In the genomic region with DNA sequence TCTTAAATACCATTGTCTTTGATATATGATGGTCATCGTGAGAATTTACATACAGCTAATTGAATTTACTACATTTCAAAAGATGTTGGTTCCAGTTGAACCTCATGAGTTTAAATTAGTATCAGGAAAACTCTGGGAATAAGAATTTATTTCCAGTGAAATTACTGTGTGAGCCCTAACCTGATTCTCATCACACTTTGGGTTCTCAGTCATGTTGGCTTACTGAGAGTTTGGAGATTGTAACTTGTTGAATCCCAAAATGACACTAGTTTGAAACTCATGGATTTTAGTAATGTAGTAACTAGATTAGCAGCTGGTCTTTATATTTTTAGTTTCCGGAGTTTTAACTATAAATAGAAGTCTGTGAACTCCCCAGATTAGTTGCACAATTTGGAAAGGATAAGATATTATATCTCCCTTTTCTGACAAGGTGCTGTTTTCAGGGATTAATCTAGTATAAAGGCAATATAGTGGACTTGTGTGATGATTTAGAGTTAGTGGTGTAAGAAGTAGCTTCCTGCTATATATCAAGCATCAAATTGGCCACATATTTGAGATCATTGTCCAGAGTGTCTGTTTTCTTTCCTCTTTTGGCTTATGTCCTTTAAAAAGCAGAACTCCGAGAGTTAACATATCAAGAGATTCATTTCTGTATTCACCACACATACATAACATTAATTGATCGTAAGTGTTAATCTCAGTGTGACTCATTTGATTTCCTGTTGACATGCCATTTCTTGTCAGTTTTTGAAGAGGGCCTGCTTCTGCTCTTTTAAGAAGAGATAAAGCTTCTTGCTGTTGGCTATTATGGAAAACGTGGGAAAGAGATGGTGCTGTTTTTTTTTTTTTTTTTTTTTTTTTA, we compare ENCODE assay signal across 9 cellular contexts. TPM values are rescaled to one million over a fixed set of nuclear protein-coding genes. Genes with fewer than 3 reads are reported as not detected.
A peak's percentile ranks its signal among the peaks of the same experiment; 100 is the strongest.
DNase-seq lines count a peak whose midpoint lies in the region; ATAC-seq, FAIRE-seq and TF ChIP-seq lines count a peak whose summit lies in the region.
"Had no signal": no experiment of that assay in that cellular context is flagged by ENCODE, and none has a peak within 500 bp of the region (broad histone marks: within the 10 kb centered on the region; RNA-seq: fewer than 3 reads in every experiment).

No MANE protein-coding gene starts in this region.

- no peak for TF ChIP-seq CTCF in KMS-11 (conservative IDR thresholded peaks at IDR 0.05; ENCODE audit: low read depth, low read length)
- no peak for TF ChIP-seq CTCF in activated CD8-positive, alpha-beta T cell treated with anti-CD3 and anti-CD28 coated beads for 36 hours (IDR thresholded peaks at IDR 0.05)
- no peak for TF ChIP-seq CTCF in left ventricle myocardium inferior (IDR thresholded peaks at IDR 0.05; ENCODE audit: borderline replicate concordance)
- TF ChIP-seq CTCF in GM10266 (IDR thresholded peaks at IDR 0.05; ENCODE audit: control insufficient read depth, insufficient read depth, low read depth, missing control alignments) = no peak

- H3K36me3 ChIP-seq in KMS-11 (ENCODE audit: insufficient read depth) = peaks cover 17% of the 10 kb centered on the region
- peaks cover 33% of the 10 kb centered on the region for H3K36me3 ChIP-seq in left ventricle myocardium inferior
- H3K36me3 ChIP-seq in subcutaneous abdominal adipose tissue (ENCODE audit: control insufficient read depth in 5 of 5, insufficient read depth in 5 of 5, low read length in 5 of 5) = peaks cover 0 to 21% (median 6%) of the 10 kb centered on the region in 5 donors

- H3K4me1 ChIP-seq in KMS-11 (ENCODE audit: low read depth, poor library complexity, severe bottlenecking) (peaks cover 99% of the 10 kb centered on the region), left ventricle myocardium inferior (peaks cover 99% of the 10 kb centered on the region), subcutaneous abdominal adipose tissue (ENCODE audit: control insufficient read depth in 5 of 5, insufficient read depth in 5 of 5, low read length in 5 of 5) (peaks cover 0 to 35% (median 29%) of the 10 kb centered on the region in 5 donors)

- POLR2A ChIA-PET in activated CD8-positive, alpha-beta T cell treated with anti-CD3 and anti-CD28 coated beads for 36 hours (lab: Charles Lee) = interaction anchor here (0.6 to 17.1 kb wide), 13 partner anchors 8 to 484 kb away, joined by 3 to 278 read pairs (median 15); partner anchors contain the start of genes ANKRD12 and NDUFV2

- no peaks in the 10 kb centered on the region for H3K27me3 ChIP-seq in KMS-11 (ENCODE audit: insufficient read depth, low read depth)
- no peaks in the 10 kb centered on the region for H3K27me3 ChIP-seq in left ventricle myocardium inferior (ENCODE audit: low read depth)
- H3K27me3 ChIP-seq in subcutaneous abdominal adipose tissue (ENCODE audit: control insufficient read depth in 5 of 5, insufficient read depth in 4 of 5, low read length in 5 of 5) = no peaks in the 10 kb centered on the region

- intact Hi-C loops in activated CD8-positive, alpha-beta T cell treated with anti-CD3 and anti-CD28 coated beads for 36 hours (cut with micrococcal nuclease) = loop anchor here (1.0 to 2.0 kb wide), 2 partner anchors 19 to 36 kb away; partner anchors contain the start of gene ANKRD12
- intact Hi-C loops in left ventricle myocardium inferior (cut with micrococcal nuclease) = no loop called here

- peaks cover 99% of the 10 kb centered on the region for H3K79me2 ChIP-seq in KMS-11 (ENCODE audit: insufficient read depth, low read depth)

- DNase-seq in activated CD8-positive, alpha-beta T cell treated with anti-CD3 and anti-CD28 coated beads for 36 hours = no peak
- DNase-seq in left ventricle myocardium inferior (no peak), GM10266 (ENCODE audit: extremely low spot score) (no peak), frontal cortex (ENCODE audit: low spot score in 2 of 2) (no peak)
- DNase-seq: aorta, NCI-H345 had no signal

- no peaks in the 10 kb centered on the region for H3K27me3 Mint-ChIP-seq in activated CD8-positive, alpha-beta T cell treated with anti-CD3 and anti-CD28 coated beads for 36 hours

- peaks cover 64% of the 10 kb centered on the region for H3K36me3 Mint-ChIP-seq in activated CD8-positive, alpha-beta T cell treated with anti-CD3 and anti-CD28 coated beads for 36 hours (ENCODE audit: low read depth)

- no peak overlapping the region for H2AFZ ChIP-seq in KMS-11 (ENCODE audit: low read depth)

- peak overlapping the region; percentile 96 for H3K27ac Mint-ChIP-seq in activated CD8-positive, alpha-beta T cell treated with anti-CD3 and anti-CD28 coated beads for 36 hours

- peak overlapping the region; percentile 58 for H3K4me3 Mint-ChIP-seq in activated CD8-positive, alpha-beta T cell treated with anti-CD3 and anti-CD28 coated beads for 36 hours

- no peak overlapping the region for H3K4me3 ChIP-seq in KMS-11 (IDR thresholded peaks at IDR 0.05; ENCODE audit: insufficient read depth, low read depth, low read length)
- H3K4me3 ChIP-seq in left ventricle myocardium inferior = peak overlapping the region; percentile 32
- H3K4me3 ChIP-seq in subcutaneous abdominal adipose tissue (ENCODE audit: low read depth in 1 of 5, low read length in 5 of 5) = no peak overlapping the region

- H3K27ac ChIP-seq in KMS-11 (peak overlapping the region; percentile 9; the same call in 1 of the 2 replicates), left ventricle myocardium inferior (replicated peaks) (peak overlapping the region; percentile 82), subcutaneous abdominal adipose tissue (ENCODE audit: low read depth, low read length) (peak overlapping the region; percentile 82)

- peaks cover 87% of the 10 kb centered on the region for H3K4me1 Mint-ChIP-seq in activated CD8-positive, alpha-beta T cell treated with anti-CD3 and anti-CD28 coated beads for 36 hours (ENCODE audit: low read depth)

- no peaks in the 10 kb centered on the region for H3K9me3 ChIP-seq in left ventricle myocardium inferior (replicated peaks)
- no peaks in the 10 kb centered on the region for H3K9me3 ChIP-seq in subcutaneous abdominal adipose tissue (ENCODE audit: control insufficient read depth in 5 of 5, low read length in 5 of 5)

- no peaks in the 10 kb centered on the region for H3K9me3 Mint-ChIP-seq in activated CD8-positive, alpha-beta T cell treated with anti-CD3 and anti-CD28 coated beads for 36 hours

- H3K4me2 ChIP-seq in KMS-11 = no peak overlapping the region; the same call in 1 of the 2 replicates

- CTCF ChIA-PET in activated CD8-positive, alpha-beta T cell treated with anti-CD3 and anti-CD28 coated beads for 36 hours (lab: Charles Lee) = interaction anchor here (0.7 to 4.5 kb wide), 12 partner anchors 8 to 216 kb away, joined by 3 to 28 read pairs (median 4); no protein-coding TSS in a partner anchor

- no peak for FAIRE-seq in frontal cortex (lab: Jason Lieb, UNC)

- ATAC-seq in activated CD8-positive, alpha-beta T cell treated with anti-CD3 and anti-CD28 coated beads for 36 hours = peak; percentile 45
- ATAC-seq in GM21390 (IDR thresholded peaks at IDR 0.05; ENCODE audit: unreplicated experiment) = no peak

- H3K9ac ChIP-seq in KMS-11 (no peak overlapping the region), subcutaneous abdominal adipose tissue (ENCODE audit: low read length in 5 of 5) (peak overlapping the region in 1 of 5 donors; percentile 40)

- peaks cover 6% of the 10 kb centered on the region; the same call in 1 of the 2 replicates for H4K20me1 ChIP-seq in KMS-11 (ENCODE audit: insufficient read depth)

RNA-seq across cellular contexts. Expression of gene NDUFV2, which starts 15.7 kb away (rescaled TPM):
- total RNA-seq in activated CD8-positive, alpha-beta T cell treated with anti-CD3 and anti-CD28 coated beads for 36 hours = 100 to 1,000 TPM; 324 to 332 TPM
- total RNA-seq in left ventricle myocardium inferior (455 TPM), frontal cortex (85.2 TPM)

RNA-seq across cellular contexts. Expression of gene ANKRD12, which starts 18.4 kb away (rescaled TPM):
- total RNA-seq in activated CD8-positive, alpha-beta T cell treated with anti-CD3 and anti-CD28 coated beads for 36 hours = 10 to 100 TPM; 62.5 to 68.4 TPM
- total RNA-seq in left ventricle myocardium inferior (49.3 TPM), frontal cortex (135 TPM)

Comparison
In these comparisons a context has a peak if more than half of its experiments do, and no peak if none do; other contexts are left out.
1. H3K27ac ChIP-seq: peak in every context shown above with its lines; median percentile 82 in left ventricle myocardium inferior; 82 in subcutaneous abdominal adipose tissue; 9 in KMS-11.